ENCODE assay signal across 27 cellular contexts in genomic region chr6:149330133-149330532, GRCh38. TPM values are rescaled to one million over a fixed set of nuclear protein-coding genes. Genes with fewer than 3 reads are reported as not detected.
DNase-seq lines count a peak whose midpoint lies in the region; ATAC-seq, FAIRE-seq and TF ChIP-seq lines count a peak whose summit lies in the region.
"Had no signal": no experiment of that assay in that cellular context is flagged by ENCODE, and none has a peak within 500 bp of the region (broad histone marks: within the 10 kb centered on the region; RNA-seq: fewer than 3 reads in every experiment).

No MANE protein-coding gene starts in this region.

- WGBS in K562 (ENCODE audit: insufficient coverage, low coverage, missing lambda C conversion rate) = 55% methylated on average over 2 of the region's 2 CpGs

- BruUV-seq in K562 (replicated peaks; lab: Mats Ljungman, UMichigan) = no TSS peak

- H3K79me2 ChIP-seq in K562 (ENCODE audit: control insufficient read depth, insufficient read depth, low read length) = peaks cover 98% of the 10 kb centered on the region

- H4K20me1 ChIP-seq in K562 (replicated peaks; ENCODE audit: control insufficient read depth, insufficient read depth, low read length) = peaks cover 27% of the 10 kb centered on the region

- no peaks in the 10 kb centered on the region for H3K9me3 ChIP-seq in K562 (replicated peaks; ENCODE audit: control insufficient read depth, insufficient read depth, low read depth, low read length)
- H3K9me3 ChIP-seq: adrenal gland, stomach, thyroid gland had no signal

- no peak for FAIRE-seq in K562 (lab: Jason Lieb, UNC)
- FAIRE-seq: H54 had no signal

- H3K4me2 ChIP-seq in K562 (ENCODE audit: insufficient read depth, low read length) = no peak overlapping the region
- H3K4me2 ChIP-seq: PC-9 had no signal

- POLR2A ChIA-PET in K562 (lab: Yijun Ruan, JAX) = interaction anchor here (2.0 kb wide), 1 partner anchor 8 kb away, joined by 11 read pairs; no protein-coding TSS in a partner anchor

- TF ChIP-seq POLR2A in K562 (conservative IDR thresholded peaks at IDR 0.05) = no peak

- H3K9me1 ChIP-seq in K562 (ENCODE audit: control insufficient read depth, insufficient read depth, low read length) = no peaks in the 10 kb centered on the region

- no peak overlapping the region for H3K27ac ChIP-seq in K562 (ENCODE audit: extremely low read depth, low read depth, low read length)
- H3K27ac ChIP-seq: adrenal gland, PC-9, stomach, thyroid gland had no signal

- H3K4me3 Mint-ChIP-seq in T-helper 1 cell treated with Interleukin-12 subunit alpha and Interleukin-12 subunit beta and Interleukin-4 antibody, amounts not matched to agents 30 μg/mL and 1 μg/mL, for 36 hours = peak overlapping the region; percentile 72
- no peak overlapping the region for H3K4me3 Mint-ChIP-seq in stimulated activated naive CD8-positive, alpha-beta T cell treated with anti-CD3 and anti-CD28 coated beads, Interleukin-15, Interleukin-2, amounts not matched to agents 100 ng/mL and 50 ng/mL, for 24 hours
- peak overlapping the region in 1 of 2 donors; percentile 2 for H3K4me3 Mint-ChIP-seq in stimulated activated naive CD8-positive, alpha-beta T cell treated with anti-CD3 and anti-CD28 coated beads, Interleukin-15, amount 100 ng/mL, for 72 hours
- peak overlapping the region; percentile 32 for H3K4me3 Mint-ChIP-seq in type B pancreatic cell
- H3K4me3 Mint-ChIP-seq: activated B cell treated with CpG ODN at 0.5 μM for 24 hours, mesothelial cell of epicardium had no signal

- H3K4me1 ChIP-seq in K562 (replicated peaks in 1 of 2; ENCODE audit: control insufficient read depth in 2 of 2, insufficient read depth in 2 of 2, low read length in 2 of 2) = peaks cover 0 to 24% of the 10 kb centered on the region in 2 experiments; a peak in 2 of 5 replicates

- intact Hi-C loops in K562 (cut with micrococcal nuclease) = no loop called here

- no peaks in the 10 kb centered on the region for H3K9me3 Mint-ChIP-seq in T-helper 1 cell treated with Interleukin-12 subunit alpha and Interleukin-12 subunit beta and Interleukin-4 antibody, amounts not matched to agents 30 μg/mL and 1 μg/mL, for 36 hours
- H3K9me3 Mint-ChIP-seq in stimulated activated naive CD8-positive, alpha-beta T cell treated with anti-CD3 and anti-CD28 coated beads, Interleukin-15, Interleukin-2, amounts not matched to agents 100 ng/mL and 50 ng/mL, for 24 hours = no peaks in the 10 kb centered on the region
- H3K9me3 Mint-ChIP-seq in stimulated activated naive CD8-positive, alpha-beta T cell treated with anti-CD3 and anti-CD28 coated beads, Interleukin-15, amount 100 ng/mL, for 72 hours = no peaks in the 10 kb centered on the region
- H3K9me3 Mint-ChIP-seq in type B pancreatic cell = peaks cover 12% of the 10 kb centered on the region
- H3K9me3 Mint-ChIP-seq: activated B cell treated with CpG ODN at 0.5 μM for 24 hours; brain; CD8-positive, alpha-beta T cell; naive B cell had no signal

- DNase-seq in T-helper 1 cell (no peak), K562 (ENCODE audit: extremely low read depth in 1 of 4, low spot score in 3 of 4) (no peak), type B pancreatic cell (ENCODE audit: extremely low spot score, unreplicated experiment) (no peak), GM20000 (ENCODE audit: low spot score) (no peak), NCI-H510A treated with DMSO at 0.1 percent for 48 hours (lab: John Stamatoyannopoulos, UW) (no peak)
- no peak for DNase-seq in stimulated activated naive CD8-positive, alpha-beta T cell treated with anti-CD3 and anti-CD28 coated beads, Interleukin-15, amount 100 ng/mL, for 72 hours
- DNase-seq: 8988T; activated B cell treated with CpG ODN at 0.5 μM for 24 hours; adrenal gland; CD8-positive, alpha-beta T cell; IMR-90; islet precursor cell; left ventricle myocardium superior; naive B cell; NCI-H1092; NCI-H1694 treated with DMSO at 0.1 percent for 48 hours; NCI-H2171; NCI-H510A; PC-9; stomach; thyroid gland had no signal

- CTCF ChIA-PET in K562 (lab: Yijun Ruan, JAX; ENCODE audit: low intra/inter-chr PET ratio) = no interaction called here

- ATAC-seq in stimulated activated naive CD8-positive, alpha-beta T cell treated with anti-CD3 and anti-CD28 coated beads, Interleukin-15, amount 100 ng/mL, for 72 hours = no peak
- ATAC-seq in K562 = no peak
- ATAC-seq: CD8-positive, alpha-beta T cell; left ventricle myocardium superior; Right ventricle myocardium inferior had no signal

- peaks cover 75% of the 10 kb centered on the region for H3K4me1 Mint-ChIP-seq in T-helper 1 cell treated with Interleukin-12 subunit alpha and Interleukin-12 subunit beta and Interleukin-4 antibody, amounts not matched to agents 30 μg/mL and 1 μg/mL, for 36 hours (ENCODE audit: low read depth)
- H3K4me1 Mint-ChIP-seq in stimulated activated naive CD8-positive, alpha-beta T cell treated with anti-CD3 and anti-CD28 coated beads, Interleukin-15, Interleukin-2, amounts not matched to agents 100 ng/mL and 50 ng/mL, for 24 hours (ENCODE audit: low read depth) = peaks cover 98% of the 10 kb centered on the region
- peaks cover 82% of the 10 kb centered on the region for H3K4me1 Mint-ChIP-seq in stimulated activated naive CD8-positive, alpha-beta T cell treated with anti-CD3 and anti-CD28 coated beads, Interleukin-15, amount 100 ng/mL, for 72 hours
- H3K4me1 Mint-ChIP-seq in type B pancreatic cell (ENCODE audit: unreplicated experiment) = peaks cover 56% of the 10 kb centered on the region

- H3K4me3 ChIP-seq in K562 = no peak overlapping the region
- H3K4me3 ChIP-seq: adrenal gland, PC-9, stomach, thyroid gland had no signal

- H3K27me3 ChIP-seq in K562 (ENCODE audit: control insufficient read depth in 2 of 2, insufficient read depth in 2 of 2, low read length in 2 of 2) = no peaks in the 10 kb centered on the region
- H3K27me3 ChIP-seq: adrenal gland, stomach, thyroid gland had no signal

- no peaks in the 10 kb centered on the region for H3K27me3 Mint-ChIP-seq in T-helper 1 cell treated with Interleukin-12 subunit alpha and Interleukin-12 subunit beta and Interleukin-4 antibody, amounts not matched to agents 30 μg/mL and 1 μg/mL, for 36 hours (ENCODE audit: low read depth)
- no peaks in the 10 kb centered on the region for H3K27me3 Mint-ChIP-seq in stimulated activated naive CD8-positive, alpha-beta T cell treated with anti-CD3 and anti-CD28 coated beads, Interleukin-15, Interleukin-2, amounts not matched to agents 100 ng/mL and 50 ng/mL, for 24 hours
- H3K27me3 Mint-ChIP-seq in stimulated activated naive CD8-positive, alpha-beta T cell treated with anti-CD3 and anti-CD28 coated beads, Interleukin-15, amount 100 ng/mL, for 72 hours = no peaks in the 10 kb centered on the region
- no peaks in the 10 kb centered on the region for H3K27me3 Mint-ChIP-seq in type B pancreatic cell
- H3K27me3 Mint-ChIP-seq: activated B cell treated with CpG ODN at 0.5 μM for 24 hours, brain, naive B cell had no signal

- in situ Hi-C loops in K562 (cut with MboI) = no loop called here

- peaks cover 20% of the 10 kb centered on the region for H3K36me3 Mint-ChIP-seq in T-helper 1 cell treated with Interleukin-12 subunit alpha and Interleukin-12 subunit beta and Interleukin-4 antibody, amounts not matched to agents 30 μg/mL and 1 μg/mL, for 36 hours (ENCODE audit: low read depth)
- peaks cover 15% of the 10 kb centered on the region for H3K36me3 Mint-ChIP-seq in stimulated activated naive CD8-positive, alpha-beta T cell treated with anti-CD3 and anti-CD28 coated beads, Interleukin-15, Interleukin-2, amounts not matched to agents 100 ng/mL and 50 ng/mL, for 24 hours (ENCODE audit: low read depth)
- H3K36me3 Mint-ChIP-seq in type B pancreatic cell = peaks cover 9% of the 10 kb centered on the region
- H3K36me3 Mint-ChIP-seq: CD8-positive, alpha-beta T cell; naive B cell had no signal

- no peak overlapping the region for H3K9ac ChIP-seq in K562 (ENCODE audit: insufficient read depth in 1 of 2, low read depth in 2 of 2, low read length in 2 of 2)

- no peak overlapping the region for H2AFZ ChIP-seq in K562 (ENCODE audit: low read depth, low read length)
- H2AFZ ChIP-seq: PC-9 had no signal

- no peak for TF ChIP-seq EP300 in K562 (IDR thresholded peaks at IDR 0.05; ENCODE audit: low read length)

- TF ChIP-seq CTCF in K562 (IDR thresholded peaks at IDR 0.05 in 2 of 3, conservative IDR thresholded peaks at IDR 0.05 in 1 of 3; ENCODE audit: insufficient read depth in 2 of 3, low read depth in 1 of 3, low read length in 3 of 3) (no peak), type B pancreatic cell (conservative IDR thresholded peaks at IDR 0.05) (no peak), GM20000 (IDR thresholded peaks at IDR 0.05; ENCODE audit: extremely low read depth, missing control alignments) (no peak)

- peak overlapping the region; percentile 64 for H3K27ac Mint-ChIP-seq in T-helper 1 cell treated with Interleukin-12 subunit alpha and Interleukin-12 subunit beta and Interleukin-4 antibody, amounts not matched to agents 30 μg/mL and 1 μg/mL, for 36 hours
- peak overlapping the region; percentile 62 for H3K27ac Mint-ChIP-seq in stimulated activated naive CD8-positive, alpha-beta T cell treated with anti-CD3 and anti-CD28 coated beads, Interleukin-15, Interleukin-2, amounts not matched to agents 100 ng/mL and 50 ng/mL, for 24 hours
- H3K27ac Mint-ChIP-seq in stimulated activated naive CD8-positive, alpha-beta T cell treated with anti-CD3 and anti-CD28 coated beads, Interleukin-15, amount 100 ng/mL, for 72 hours = no peak overlapping the region
- H3K27ac Mint-ChIP-seq in type B pancreatic cell = peak overlapping the region; percentile 89
- H3K27ac Mint-ChIP-seq: activated B cell treated with CpG ODN at 0.5 μM for 24 hours; CD8-positive, alpha-beta T cell; mesothelial cell of epicardium had no signal

- no peaks in the 10 kb centered on the region for H3K36me3 ChIP-seq in K562 (ENCODE audit: control insufficient read depth, insufficient read depth, low read length)
- H3K36me3 ChIP-seq: adrenal gland, stomach, thyroid gland had no signal

- no peak for TF ChIP-seq RAD21 in K562 (CRISPR knock-in tag; conservative IDR thresholded peaks at IDR 0.05 in 1 of 2, IDR thresholded peaks at IDR 0.05 in 1 of 2)

RNA-seq across cellular contexts. Expression of gene TAB2, which starts 12.6 kb away (rescaled TPM):
- 32.6 and 83.4 TPM in 2 replicates for total RNA-seq in K562 (2011; cell fraction: chromatin; rRNA removed; ENCODE audit: low replicate concordance)
- total RNA-seq in K562 (2011; cell fraction: nucleolus; rRNA removed) = 12.5 and 17.0 TPM in 2 replicates
- 22.4 and 28.9 TPM in 2 replicates for total RNA-seq in K562 (2011; cell fraction: nucleoplasm; rRNA removed)
- total RNA-seq in K562 (2014; rRNA removed) (9.1 and 10.6 TPM in 2 replicates), K562 (2014; rRNA removed; fragmentation: Illumina TruSeq; extraction: Trizol) (17.4 and 19.9 TPM in 2 replicates), K562 (2015; rRNA removed; fragmentation: Illumina TruSeq; extraction: Trizol) (18.9 and 21.5 TPM in 2 replicates), K562 (2021) (19.3 and 23.2 TPM in 2 replicates), type B pancreatic cell (ENCODE audit: low replicate concordance) (58.7 TPM in 2 replicates)
- polyA plus RNA-seq in K562 (2011; rRNA removed) (36.3 and 38.3 TPM in 2 replicates), K562 (2014; fragmentation: Illumina TruSeq; extraction: Trizol) (29.8 and 32.9 TPM in 2 replicates), K562 (2014; fragmentation: Nextera tagmentation; extraction: Ambion mirVana) (1 to 10 TPM; 9.5 to 10.0 TPM), K562 (2014; rRNA removed) (16.9 and 18.6 TPM in 2 replicates)
- 14.7 and 22.5 TPM in 2 replicates for polyA plus RNA-seq in K562 (2011; cell fraction: cytosol; rRNA removed)
- polyA plus RNA-seq in K562 (2011; cell fraction: nucleus; rRNA removed) = 16.4 and 24.9 TPM in 2 replicates
- 19.1 and 25.4 TPM in 2 replicates for polyA plus RNA-seq in K562 (2012)
- polyA minus RNA-seq in K562 (2011; rRNA and poly(A)+ RNA removed) = 58.1 and 66.9 TPM in 2 replicates
- 20.3 and 20.8 TPM in 2 replicates for polyA minus RNA-seq in K562 (2011; cell fraction: cytosol; rRNA and poly(A)+ RNA removed)
- 16.2 and 25.0 TPM in 2 replicates for polyA minus RNA-seq in K562 (2011; cell fraction: nucleus; rRNA and poly(A)+ RNA removed)

Comparison
In these comparisons a context has a peak if more than half of its experiments do, and no peak if none do; other contexts are left out.
1. H3K27ac Mint-ChIP-seq: peak in T-helper 1 cell treated with Interleukin-12 subunit alpha and Interleukin-12 subunit beta and Interleukin-4 antibody, amounts not matched to agents 30 μg/mL and 1 μg/mL, for 36 hours (single experiment), stimulated activated naive CD8-positive, alpha-beta T cell treated with anti-CD3 and anti-CD28 coated beads, Interleukin-15, Interleukin-2, amounts not matched to agents 100 ng/mL and 50 ng/mL, for 24 hours (single experiment) and type B pancreatic cell (single experiment); none in stimulated activated naive CD8-positive, alpha-beta T cell treated with anti-CD3 and anti-CD28 coated beads, Interleukin-15, amount 100 ng/mL, for 72 hours (0 of 2).